15 cellular contexts compared by ENCODE assay signal in the genomic region with DNA sequence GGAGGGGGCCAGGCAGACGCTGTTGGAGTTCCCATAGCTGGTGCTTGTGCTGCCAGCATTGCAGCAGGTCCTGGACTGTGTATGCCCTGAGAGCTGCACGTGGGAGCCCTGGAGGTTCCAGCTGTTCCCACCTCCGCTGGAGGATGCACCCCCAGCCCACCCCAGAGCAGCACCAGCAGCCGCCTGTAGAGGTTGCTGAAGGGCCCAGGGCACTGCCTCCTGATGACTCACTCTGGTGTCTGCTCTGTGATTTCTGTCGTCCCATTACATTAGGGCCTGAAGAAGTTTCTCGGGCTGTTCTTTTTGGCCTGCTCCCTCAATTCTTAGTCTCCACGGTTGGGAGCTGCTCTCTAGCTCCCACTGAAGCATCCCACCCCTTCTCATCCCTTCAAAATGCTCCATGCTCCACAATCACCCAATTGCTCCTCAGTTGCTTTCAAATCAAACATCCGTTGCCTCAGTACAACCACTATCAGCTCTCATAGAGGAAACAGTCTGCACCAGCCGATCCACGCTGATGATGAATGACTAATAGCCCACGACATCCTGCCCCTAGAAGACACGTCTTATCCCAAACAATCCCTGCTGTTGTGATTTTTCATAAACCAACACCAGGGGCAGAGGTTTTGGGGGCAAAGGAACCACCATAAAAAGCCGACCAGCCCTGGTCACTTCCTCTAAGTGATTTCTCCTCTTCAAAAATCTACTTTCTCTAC.
DNase-seq lines count a peak whose midpoint lies in the region; ATAC-seq and TF ChIP-seq lines count a peak whose summit lies in the region.
"Had no signal": no experiment of that assay in that cellular context is flagged by ENCODE, and none has a peak within 500 bp of the region (broad histone marks: within the 10 kb centered on the region; RNA-seq: fewer than 3 reads in every experiment).

No MANE protein-coding gene starts in this region.

- H3K4me3 ChIP-seq in AG04449 (ENCODE audit: low read depth, low read length): no peak overlapping the region
- H3K4me3 ChIP-seq in HCT116 (replicated peaks in 1 of 2; ENCODE audit: low read depth in 1 of 2, low read length in 2 of 2): no peak overlapping the region
- no peak overlapping the region for H3K4me3 ChIP-seq in cardiac fibroblast (replicated peaks in 1 of 2; ENCODE audit: low read depth in 2 of 2, low read length in 2 of 2)
- no peak overlapping the region for H3K4me3 ChIP-seq in mucosa of descending colon

- no peaks in the 10 kb centered on the region for H3K79me2 ChIP-seq in HCT116 (ENCODE audit: insufficient read depth, low read length)

- H3K9ac ChIP-seq in HCT116 (ENCODE audit: low read length): no peak overlapping the region

- intact Hi-C loops in HCT116 (cut with micrococcal nuclease): no loop called here
- intact Hi-C loops in mucosa of descending colon (cut with DNase I, micrococcal nuclease): no loop called here
- intact Hi-C loops in left colon (cut with DNase I, micrococcal nuclease): no loop called here
- intact Hi-C loops in Right ventricle myocardium superior (cut with DNase I): no loop called here

- no peak overlapping the region for H3K4me2 ChIP-seq in HCT116 (ENCODE audit: low read length)

- POLR2A ChIA-PET in AG04449 (lab: Yijun Ruan, JAX) (interaction anchor here (1.6 kb wide), 1 partner anchor 10 kb away, joined by 4 read pairs; no protein-coding TSS in a partner anchor), HCT116 (lab: Charles Lee) (no interaction called here)

- H3K9me2 ChIP-seq in HCT116 (ENCODE audit: insufficient read depth): no peaks in the 10 kb centered on the region

- TF ChIP-seq POLR2A in HCT116 (IDR thresholded peaks at IDR 0.05; ENCODE audit: borderline replicate concordance, extremely low read depth, insufficient read depth, insufficient read length): no peak

- ATAC-seq in HCT116 (peak; percentile 58), mucosa of descending colon (no peak), left colon (no peak), Right ventricle myocardium superior (ENCODE audit: poor library complexity) (no peak)
- ATAC-seq: Panc1 had no signal

- no peaks in the 10 kb centered on the region for H3K27me3 ChIP-seq in HCT116 (ENCODE audit: insufficient read depth, low read length)

- H3K9me3 ChIP-seq in HCT116 (ENCODE audit: control insufficient read depth in 1 of 2, insufficient read depth in 1 of 2, low read depth in 1 of 2, low read length in 2 of 2) (no peaks in the 10 kb centered on the region), mucosa of descending colon (no peaks in the 10 kb centered on the region)

- H3K27ac ChIP-seq in HCT116 (ENCODE audit: low read depth, low read length): no peak overlapping the region

- BruUV-seq in HCT116 (replicated peaks; lab: Mats Ljungman, UMichigan): no TSS peak

- no peaks in the 10 kb centered on the region for H4K20me1 ChIP-seq in HCT116 (ENCODE audit: insufficient read depth)

- no peaks in the 10 kb centered on the region for H3K4me1 ChIP-seq in HCT116 (ENCODE audit: control insufficient read depth in 1 of 2, insufficient read depth in 2 of 2, low read length in 2 of 2)
- H3K4me1 ChIP-seq in mucosa of descending colon (ENCODE audit: low read depth): no peaks in the 10 kb centered on the region

- H3K36me3 ChIP-seq in HCT116 (ENCODE audit: control insufficient read depth in 1 of 2, insufficient read depth in 2 of 2, low read length in 2 of 2) (no peaks in the 10 kb centered on the region), mucosa of descending colon (ENCODE audit: low read depth) (no peaks in the 10 kb centered on the region)

- peak; percentile 1 for TF ChIP-seq CTCF in AG04449 (IDR thresholded peaks at IDR 0.05; ENCODE audit: insufficient read depth, low read length, missing control alignments)
- TF ChIP-seq CTCF in HCT116 (IDR thresholded peaks at IDR 0.05 in 2 of 3, conservative IDR thresholded peaks at IDR 0.05 in 1 of 3; ENCODE audit: borderline replicate concordance in 1 of 3, insufficient read depth in 1 of 3, low read depth in 2 of 3, low read length in 2 of 3): 0 out of 6 replicates have a peak, but pooled peaks of 2 of the 3 experiments have one; percentile 13 to 24
- TF ChIP-seq CTCF in cardiac fibroblast (IDR thresholded peaks at IDR 0.05; ENCODE audit: low read depth, low read length): peak; percentile 26
- TF ChIP-seq CTCF in mucosa of descending colon (IDR thresholded peaks at IDR 0.05): no peak

- CTCF ChIA-PET in AG04449 (lab: Yijun Ruan, JAX) (interaction anchor here (1.0 to 1.8 kb wide), 4 partner anchors 9 to 376 kb away, joined by 3 to 5 read pairs (median 4); no protein-coding TSS in a partner anchor), HCT116 (lab: Charles Lee) (no interaction called here)

- RAD21 ChIA-PET in HCT116 (lab: Charles Lee; ENCODE audit: low non-redundant PET in 1 of 2, low total read pairs in 2 of 2, uncharacterized antibody in 2 of 2, unreplicated experiment in 2 of 2): no interaction called here

- no peak for TF ChIP-seq RAD21 in HCT116 (IDR thresholded peaks at IDR 0.05; ENCODE audit: low read depth)

- DNase-seq in AG04449 (ENCODE audit: low read depth, low spot score) (no peak), HCT116 (ENCODE audit: low read depth, low spot score) (no peak), cardiac fibroblast (ENCODE audit: low read depth in 2 of 2) (peak in 1 of 2 donors; percentile 55), iPS-NIHi11 (ENCODE audit: low spot score) (peak; percentile 23), mucosa of descending colon (no peak), left colon (no peak), Right ventricle myocardium superior (no peak)
- DNase-seq in stimulated activated CD4-positive, alpha-beta T cell treated with anti-CD3 and anti-CD28 coated beads, Interleukin-15, amount 100 ng/mL, for 24 hours: no peak
- DNase-seq: activated CD4-positive, alpha-beta T cell treated with anti-CD3 and anti-CD28 coated beads for 48 hours; activated T-cell treated with anti-CD3 and anti-CD28 coated beads, Interleukin-2, amount 50 U/mL, for 48 hours; DMS 273 treated with DMSO at 0.1 percent for 48 hours; NCI-H1105 treated with DMSO at 0.1 percent for 48 hours; NCI-H345; posterior cingulate gyrus had no signal

- no peak overlapping the region for H2AFZ ChIP-seq in HCT116 (ENCODE audit: low read depth, low read length, poor library complexity, severe bottlenecking)

TF ChIP-seq in HCT116, 20 proteins besides CTCF, POLR2A, EP300 and RAD21 (continues in another document):
- TF ChIP-seq, protein P1, sequence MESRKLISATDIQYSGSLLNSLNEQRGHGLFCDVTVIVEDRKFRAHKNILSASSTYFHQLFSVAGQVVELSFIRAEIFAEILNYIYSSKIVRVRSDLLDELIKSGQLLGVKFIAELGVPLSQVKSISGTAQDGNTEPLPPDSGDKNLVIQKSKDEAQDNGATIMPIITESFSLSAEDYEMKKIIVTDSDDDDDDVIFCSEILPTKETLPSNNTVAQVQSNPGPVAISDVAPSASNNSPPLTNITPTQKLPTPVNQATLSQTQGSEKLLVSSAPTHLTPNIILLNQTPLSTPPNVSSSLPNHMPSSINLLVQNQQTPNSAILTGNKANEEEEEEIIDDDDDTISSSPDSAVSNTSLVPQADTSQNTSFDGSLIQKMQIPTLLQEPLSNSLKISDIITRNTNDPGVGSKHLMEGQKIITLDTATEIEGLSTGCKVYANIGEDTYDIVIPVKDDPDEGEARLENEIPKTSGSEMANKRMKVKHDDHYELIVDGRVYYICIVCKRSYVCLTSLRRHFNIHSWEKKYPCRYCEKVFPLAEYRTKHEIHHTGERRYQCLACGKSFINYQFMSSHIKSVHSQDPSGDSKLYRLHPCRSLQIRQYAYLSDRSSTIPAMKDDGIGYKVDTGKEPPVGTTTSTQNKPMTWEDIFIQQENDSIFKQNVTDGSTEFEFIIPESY (IDR thresholded peaks at IDR 0.05; ENCODE audit: extremely low read depth, insufficient replicate concordance, low read length): no peak
- no peak for TF ChIP-seq JUND (IDR thresholded peaks at IDR 0.05)
- no peak for TF ChIP-seq CEBPB (IDR thresholded peaks at IDR 0.05; ENCODE audit: low read depth)
- TF ChIP-seq, protein P2, sequence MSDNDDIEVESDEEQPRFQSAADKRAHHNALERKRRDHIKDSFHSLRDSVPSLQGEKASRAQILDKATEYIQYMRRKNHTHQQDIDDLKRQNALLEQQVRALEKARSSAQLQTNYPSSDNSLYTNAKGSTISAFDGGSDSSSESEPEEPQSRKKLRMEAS (IDR thresholded peaks at IDR 0.05): no peak
- no peak for TF ChIP-seq SIN3A (IDR thresholded peaks at IDR 0.05; ENCODE audit: low read depth)
- no peak for TF ChIP-seq ZNF274 (IDR thresholded peaks at IDR 0.05; ENCODE audit: low read depth, low read length)
- TF ChIP-seq EGR1 (IDR thresholded peaks at IDR 0.05; ENCODE audit: low read depth): no peak
- TF ChIP-seq SP1 (IDR thresholded peaks at IDR 0.05; ENCODE audit: low read depth): no peak
- no peak for TF ChIP-seq EZH2 (IDR thresholded peaks at IDR 0.05)
- TF ChIP-seq, protein P3, sequence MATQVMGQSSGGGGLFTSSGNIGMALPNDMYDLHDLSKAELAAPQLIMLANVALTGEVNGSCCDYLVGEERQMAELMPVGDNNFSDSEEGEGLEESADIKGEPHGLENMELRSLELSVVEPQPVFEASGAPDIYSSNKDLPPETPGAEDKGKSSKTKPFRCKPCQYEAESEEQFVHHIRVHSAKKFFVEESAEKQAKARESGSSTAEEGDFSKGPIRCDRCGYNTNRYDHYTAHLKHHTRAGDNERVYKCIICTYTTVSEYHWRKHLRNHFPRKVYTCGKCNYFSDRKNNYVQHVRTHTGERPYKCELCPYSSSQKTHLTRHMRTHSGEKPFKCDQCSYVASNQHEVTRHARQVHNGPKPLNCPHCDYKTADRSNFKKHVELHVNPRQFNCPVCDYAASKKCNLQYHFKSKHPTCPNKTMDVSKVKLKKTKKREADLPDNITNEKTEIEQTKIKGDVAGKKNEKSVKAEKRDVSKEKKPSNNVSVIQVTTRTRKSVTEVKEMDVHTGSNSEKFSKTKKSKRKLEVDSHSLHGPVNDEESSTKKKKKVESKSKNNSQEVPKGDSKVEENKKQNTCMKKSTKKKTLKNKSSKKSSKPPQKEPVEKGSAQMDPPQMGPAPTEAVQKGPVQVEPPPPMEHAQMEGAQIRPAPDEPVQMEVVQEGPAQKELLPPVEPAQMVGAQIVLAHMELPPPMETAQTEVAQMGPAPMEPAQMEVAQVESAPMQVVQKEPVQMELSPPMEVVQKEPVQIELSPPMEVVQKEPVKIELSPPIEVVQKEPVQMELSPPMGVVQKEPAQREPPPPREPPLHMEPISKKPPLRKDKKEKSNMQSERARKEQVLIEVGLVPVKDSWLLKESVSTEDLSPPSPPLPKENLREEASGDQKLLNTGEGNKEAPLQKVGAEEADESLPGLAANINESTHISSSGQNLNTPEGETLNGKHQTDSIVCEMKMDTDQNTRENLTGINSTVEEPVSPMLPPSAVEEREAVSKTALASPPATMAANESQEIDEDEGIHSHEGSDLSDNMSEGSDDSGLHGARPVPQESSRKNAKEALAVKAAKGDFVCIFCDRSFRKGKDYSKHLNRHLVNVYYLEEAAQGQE (IDR thresholded peaks at IDR 0.05; ENCODE audit: low read depth): no peak
- TF ChIP-seq SRF (IDR thresholded peaks at IDR 0.05; ENCODE audit: low read depth): no peak
- TF ChIP-seq YY1 (IDR thresholded peaks at IDR 0.05; ENCODE audit: extremely low read depth, insufficient replicate concordance, low read depth, low read length): no peak
